20 cellular contexts compared by ENCODE assay signal in genomic region chr9:134982311-134982710, GRCh38.
"Had no signal": no experiment of that assay in that cellular context is flagged by ENCODE, and none has a peak within 500 bp of the region (broad histone marks: within the 10 kb centered on the region; RNA-seq: fewer than 3 reads in every experiment).

No MANE protein-coding gene starts in this region.

- H2AFZ ChIP-seq: neural progenitor cell, parathyroid adenoma had no signal

- H3K27me3 ChIP-seq: neural progenitor cell, right lobe of liver, thyroid gland, uterus had no signal

- H3K9ac ChIP-seq: neural progenitor cell, parathyroid adenoma had no signal

- H3K4me3 ChIP-seq: dorsolateral prefrontal cortex, heart left ventricle, neural progenitor cell, psoas muscle, right lobe of liver, skin epidermis, thyroid gland, uterus had no signal

- DNase-seq: cortex of kidney; effector memory CD4-positive, alpha-beta T cell; hippocampal formation; kidney glomerular epithelial cell; natural killer cell; occipital lobe; psoas muscle; retina; stimulated activated CD4-positive, alpha-beta T cell treated with anti-CD3 and anti-CD28 coated beads, Interleukin-12 subunit alpha, Interleukin-12 subunit beta, amount 100 ng/mL, for 4 hours; stimulated activated naive CD4-positive, alpha-beta T cell treated with Interleukin-2 at 50 U/mL for 16 hours; thyroid gland; uterus had no signal

- H3K79me2 ChIP-seq: parathyroid adenoma had no signal

- H3K27ac ChIP-seq: dorsolateral prefrontal cortex, heart left ventricle, neural progenitor cell, parathyroid adenoma, psoas muscle, right lobe of liver, skin epidermis, thyroid gland, uterus had no signal

- H3K9me3 ChIP-seq: right lobe of liver, thyroid gland had no signal

- H3K4me1 ChIP-seq: heart left ventricle, neural progenitor cell, parathyroid adenoma, psoas muscle, right lobe of liver, uterus had no signal

- H3K36me3 ChIP-seq: heart left ventricle, neural progenitor cell, right lobe of liver, thyroid gland, uterus had no signal

- FAIRE-seq: endometrium, frontal cortex had no signal

- H3K4me2 ChIP-seq: neural progenitor cell had no signal
